In the genomic region with DNA sequence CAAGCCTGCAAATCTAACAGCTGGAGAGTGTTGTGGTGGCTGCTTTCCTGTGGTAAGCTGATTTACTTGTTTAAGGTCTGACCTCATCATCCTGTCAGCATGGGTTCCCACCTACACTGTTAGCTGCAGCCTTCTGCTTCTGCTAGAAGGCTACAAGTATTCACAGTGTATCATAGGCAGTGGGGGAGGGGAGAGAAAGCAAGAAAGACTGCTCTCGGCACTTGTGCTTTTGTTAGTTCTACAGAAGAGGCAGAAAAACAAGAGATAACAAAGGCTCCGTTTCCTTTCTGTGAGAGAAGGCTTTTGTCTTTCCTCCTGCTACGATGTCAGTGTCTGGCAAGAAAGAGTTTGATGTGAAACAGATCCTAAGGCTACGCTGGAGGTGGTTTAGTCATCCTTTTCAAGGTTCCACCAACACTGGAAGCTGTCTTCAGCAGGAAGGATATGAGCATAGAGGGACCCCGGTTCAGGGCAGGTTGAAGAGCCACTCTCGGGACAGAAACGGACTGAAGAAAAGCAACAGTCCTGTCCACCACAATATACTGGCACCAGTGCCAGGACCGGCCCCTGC, we compare ENCODE assay signal across 8 cellular contexts. TPM values are rescaled to one million over a fixed set of nuclear protein-coding genes. Genes with fewer than 3 reads are reported as not detected.
DNase-seq lines count a peak whose midpoint lies in the region; ATAC-seq and TF ChIP-seq lines count a peak whose summit lies in the region.

Gene KLHL4, plus strand, starts transcription at position 232 of the 571 bp plus-strand sequence. Its CDS starts 92 bp downstream, at position 324.

- H3K36me3 ChIP-seq in SK-N-MC (ENCODE audit: insufficient read depth, low read length) (no peaks in the 10 kb centered on the region), right atrium auricular region (no peaks in the 10 kb centered on the region)

- H3K9me3 ChIP-seq in SK-N-MC (ENCODE audit: low read depth, low read length) (no peaks in the 10 kb centered on the region), right atrium auricular region (no peaks in the 10 kb centered on the region)

- H3K27ac ChIP-seq in SK-N-MC (no peak within 1 kb of the TSS), right atrium auricular region (peak within 1 kb of the TSS; percentile 19 to 24)

- TF ChIP-seq CTCF in right atrium auricular region (IDR thresholded peaks at IDR 0.05): no peak

- peak within 1 kb of the TSS; percentile 20 for H3K9ac ChIP-seq in SK-N-MC (ENCODE audit: insufficient read length)

- peak; percentile 26 for DNase-seq in HS-5 (ENCODE audit: low read depth)
- no peak for DNase-seq in SK-N-MC (ENCODE audit: low read depth, low spot score)
- DNase-seq in right atrium auricular region (ENCODE audit: low spot score): peak; percentile 56
- DNase-seq in renal cortical epithelial cell (ENCODE audit: low read depth): peak; percentile 77
- no peak for DNase-seq in stimulated activated naive CD8-positive, alpha-beta T cell treated with anti-CD3 and anti-CD28 coated beads, Interleukin-15, Interleukin-2, amounts not matched to agents 100 U/mL and 50 U/mL, for 24 hours
- no peak for DNase-seq in germinal center (ENCODE audit: low spot score)

- no peaks in the 10 kb centered on the region for H3K27me3 ChIP-seq in right atrium auricular region

- H3K4me3 ChIP-seq in SK-N-MC: peak within 1 kb of the TSS; percentile 78
- peak within 1 kb of the TSS; percentile 1 to 37 for H3K4me3 ChIP-seq in right atrium auricular region

- no peaks in the 10 kb centered on the region for H3K4me1 ChIP-seq in right atrium auricular region

- ATAC-seq in stimulated activated naive CD8-positive, alpha-beta T cell treated with anti-CD3 and anti-CD28 coated beads, Interleukin-15, Interleukin-2, amounts not matched to agents 100 U/mL and 50 U/mL, for 24 hours: no peak
- ATAC-seq in HG02885 (IDR thresholded peaks at IDR 0.05; ENCODE audit: poor library complexity, unreplicated experiment) (no peak), HG02852 (IDR thresholded peaks at IDR 0.05; ENCODE audit: unreplicated experiment) (no peak)

RNA-seq across cellular contexts. Expression of gene KLHL4, which starts in this region (rescaled TPM):
- total RNA-seq in right atrium auricular region: 1 to 10 TPM; 1.0 to 2.4 TPM
- total RNA-seq in renal cortical epithelial cell: 2.6 and 3.6 TPM in 2 replicates

Comparison
In these comparisons a context has a peak if more than half of its experiments do, and no peak if none do; other contexts are left out.
1. DNase-seq: peak in HS-5 (single experiment), right atrium auricular region (single experiment) and renal cortical epithelial cell (single experiment); none in SK-N-MC (single experiment), stimulated activated naive CD8-positive, alpha-beta T cell treated with anti-CD3 and anti-CD28 coated beads, Interleukin-15, Interleukin-2, amounts not matched to agents 100 U/mL and 50 U/mL, for 24 hours (single experiment) and germinal center (single experiment).